Comparison of ENCODE assay signal across 15 cellular contexts in the genomic region with DNA sequence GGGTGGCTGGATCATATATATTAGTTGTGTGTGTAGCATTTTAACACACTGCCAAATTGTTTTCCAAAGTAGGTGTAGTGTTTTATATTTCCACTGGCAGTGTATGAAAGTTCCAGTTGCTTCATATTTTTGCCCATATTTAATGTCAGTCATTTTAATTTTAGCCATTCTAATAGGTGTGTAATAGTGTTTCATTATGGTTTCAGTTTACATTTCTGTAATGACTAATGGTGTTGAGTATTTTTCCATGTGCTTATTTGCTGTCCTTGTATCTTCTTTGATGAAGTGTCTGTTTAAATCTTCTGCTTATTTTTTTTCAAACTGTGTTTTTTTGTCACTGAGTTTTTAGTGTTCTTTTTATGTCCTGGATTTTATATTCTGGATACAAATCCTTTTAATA. TPM values are rescaled to one million over a fixed set of nuclear protein-coding genes. Genes with fewer than 3 reads are reported as not detected.
A peak's percentile ranks its signal among the peaks of the same experiment; 100 is the strongest.
DNase-seq lines count a peak whose midpoint lies in the region; ATAC-seq lines count a peak whose summit lies in the region.
"Had no signal": no experiment of that assay in that cellular context is flagged by ENCODE, and none has a peak within 500 bp of the region (broad histone marks: within the 10 kb centered on the region; RNA-seq: fewer than 3 reads in every experiment).

No MANE protein-coding gene starts in this region.

- DNase-seq in activated CD4-positive, CD25-positive, alpha-beta regulatory T cell (lab: John Stamatoyannopoulos, UW) = no peak
- DNase-seq in M059J (ENCODE audit: low read depth) (peak; percentile 11), iris pigment epithelial cell (ENCODE audit: low read depth) (peak; percentile 36), left ventricle myocardium superior (no peak), DMS114 treated with DMSO at 0.1 percent for 48 hours (lab: John Stamatoyannopoulos, UW; ENCODE audit: unreplicated experiment) (no peak)
- DNase-seq: activated T-cell treated with anti-CD3 and anti-CD28 coated beads for 4 hours; GOT3; naive thymus-derived CD8-positive, alpha-beta T cell; NCI-H187 treated with DMSO at 0.1 percent for 48 hours; NCI-H526; trophoblast cell had no signal

- intact Hi-C loops in left ventricle myocardium superior (cut with micrococcal nuclease) = no loop called here

- ATAC-seq in activated CD4-positive, CD25-positive, alpha-beta regulatory T cell treated with anti-CD3 and anti-CD28 coated beads, Interleukin-2, amount 50 U/mL, for 24 hours = peak; percentile 80 to 85
- peak; percentile 46 for ATAC-seq in GM21619 (IDR thresholded peaks at IDR 0.05; ENCODE audit: unreplicated experiment)
- no peak for ATAC-seq in GM21528 (IDR thresholded peaks at IDR 0.05; ENCODE audit: low FRiP score, unreplicated experiment)
- ATAC-seq in left ventricle myocardium superior = no peak
- ATAC-seq: naive thymus-derived CD8-positive, alpha-beta T cell; Panc1 had no signal

RNA-seq across cellular contexts. Expression of a gene that starts 8.7 kb away (rescaled TPM):
- 8.6 and 17.6 TPM in 2 replicates for total RNA-seq in M059J (2014; rRNA removed; shearing (Covaris generic))
- 27.8 TPM for total RNA-seq in left ventricle myocardium superior

Comparison
In these comparisons a context has a peak if more than half of its experiments do, and no peak if none do; other contexts are left out.
1. ATAC-seq: peak in activated CD4-positive, CD25-positive, alpha-beta regulatory T cell treated with anti-CD3 and anti-CD28 coated beads, Interleukin-2, amount 50 U/mL, for 24 hours (2 of 2) and GM21619 (single experiment); none in GM21528 (single experiment) and left ventricle myocardium superior (single experiment).
2. DNase-seq: peak in M059J (single experiment) and iris pigment epithelial cell (single experiment); none in activated CD4-positive, CD25-positive, alpha-beta regulatory T cell (0 of 4), left ventricle myocardium superior (single experiment) and DMS114 treated with DMSO at 0.1 percent for 48 hours (single experiment).